8 cellular contexts compared by ENCODE assay signal in genomic region chr4:48341776-48342558, GRCh38. TPM values are rescaled to one million over a fixed set of nuclear protein-coding genes. Genes with fewer than 3 reads are reported as not detected.
DNase-seq lines count a peak whose midpoint lies in the region; ATAC-seq, FAIRE-seq and TF ChIP-seq lines count a peak whose summit lies in the region.

No MANE protein-coding gene starts in this region.

- FAIRE-seq in K562 (lab: Jason Lieb, UNC): no peak

- no peak for TF ChIP-seq CTCF in K562 (IDR thresholded peaks at IDR 0.05 in 2 of 3, conservative IDR thresholded peaks at IDR 0.05 in 1 of 3; ENCODE audit: insufficient read depth in 2 of 3, low read depth in 1 of 3, low read length in 3 of 3)

- H2AFZ ChIP-seq in K562 (ENCODE audit: low read depth, low read length): peak overlapping the region; percentile 60

- peak overlapping the region; percentile 89 to 100 (median 97) for H3K27ac Mint-ChIP-seq in CD8-positive, alpha-beta memory T cell
- H3K27ac Mint-ChIP-seq in T-helper 1 cell treated with Interleukin-12 subunit alpha and Interleukin-12 subunit beta and Interleukin-4 antibody, amounts not matched to agents 30 μg/mL and 1 μg/mL, for 36 hours: peak overlapping the region; percentile 95

- no peaks in the 10 kb centered on the region for H3K27me3 Mint-ChIP-seq in CD8-positive, alpha-beta memory T cell
- H3K27me3 Mint-ChIP-seq in T-helper 1 cell treated with Interleukin-12 subunit alpha and Interleukin-12 subunit beta and Interleukin-4 antibody, amounts not matched to agents 30 μg/mL and 1 μg/mL, for 36 hours (ENCODE audit: low read depth): no peaks in the 10 kb centered on the region

- POLR2A ChIA-PET in CD8-positive, alpha-beta memory T cell (lab: Charles Lee): interaction anchor here (0.6 to 1.8 kb wide), 4 partner anchors 9 to 232 kb away, joined by 3 to 5 read pairs (median 4); no protein-coding TSS in a partner anchor
- POLR2A ChIA-PET in K562 (lab: Yijun Ruan, JAX): interaction anchor here (0.6 to 2.8 kb wide), 11 partner anchors 10 to 208 kb away, joined by 3 to 16 read pairs (median 3); no protein-coding TSS in a partner anchor

- H3K4me2 ChIP-seq in K562 (ENCODE audit: insufficient read depth, low read length): peak overlapping the region; percentile 95
- peak overlapping the region; percentile 84 for H3K4me2 ChIP-seq in skeletal muscle satellite cell (ENCODE audit: low read length)

- peaks cover 52% of the 10 kb centered on the region for H3K4me1 ChIP-seq in CD8-positive, alpha-beta memory T cell (ENCODE audit: insufficient read depth, low read length)
- H3K4me1 ChIP-seq in K562 (replicated peaks in 1 of 2; ENCODE audit: control insufficient read depth in 2 of 2, insufficient read depth in 2 of 2, low read length in 2 of 2) (peaks cover 8 to 46% of the 10 kb centered on the region in 2 experiments), skeletal muscle satellite cell (ENCODE audit: control insufficient read depth, insufficient read depth, low read length) (peaks cover 44% of the 10 kb centered on the region)

- DNase-seq in CD8-positive, alpha-beta memory T cell: peak in 2 of 5 donors; percentile 40 to 43
- peak; percentile 43 to 71 (median 52) for DNase-seq in K562 (ENCODE audit: extremely low read depth in 1 of 4, low spot score in 3 of 4)

- H3K79me2 ChIP-seq in K562 (ENCODE audit: control insufficient read depth, insufficient read depth, low read length): peaks cover 56% of the 10 kb centered on the region

- BruUV-seq in K562 (replicated peaks; lab: Mats Ljungman, UMichigan): no TSS peak

- no peaks in the 10 kb centered on the region for H3K27me3 ChIP-seq in CD8-positive, alpha-beta memory T cell (ENCODE audit: insufficient read depth, low read length, poor library complexity, severe bottlenecking)
- H3K27me3 ChIP-seq in K562 (ENCODE audit: control insufficient read depth in 2 of 2, insufficient read depth in 2 of 2, low read length in 2 of 2): no peaks in the 10 kb centered on the region
- H3K27me3 ChIP-seq in skeletal muscle satellite cell (ENCODE audit: control insufficient read depth, insufficient read depth, low read length): no peaks in the 10 kb centered on the region

- CTCF ChIA-PET in CD8-positive, alpha-beta memory T cell (lab: Charles Lee): interaction anchor here (1.2 to 1.6 kb wide), 4 partner anchors 8 to 46 kb away, joined by 3 to 7 read pairs (median 4); no protein-coding TSS in a partner anchor
- CTCF ChIA-PET in K562 (lab: Yijun Ruan, JAX; ENCODE audit: low intra/inter-chr PET ratio): interaction anchor here (0.6 kb wide), 1 partner anchor 142 kb away, joined by 3 read pairs; no protein-coding TSS in a partner anchor

- H3K36me3 Mint-ChIP-seq in CD8-positive, alpha-beta memory T cell: peaks cover 0 to 14% (median 2%) of the 10 kb centered on the region in 3 donors
- peaks cover 3% of the 10 kb centered on the region for H3K36me3 Mint-ChIP-seq in T-helper 1 cell treated with Interleukin-12 subunit alpha and Interleukin-12 subunit beta and Interleukin-4 antibody, amounts not matched to agents 30 μg/mL and 1 μg/mL, for 36 hours (ENCODE audit: low read depth)

- in situ Hi-C loops in K562 (cut with MboI): no loop called here

- TF ChIP-seq POLR2A in K562 (conservative IDR thresholded peaks at IDR 0.05): no peak

- peak overlapping the region; percentile 84 to 89 for H3K9ac ChIP-seq in K562 (ENCODE audit: insufficient read depth in 1 of 2, low read depth in 2 of 2, low read length in 2 of 2)
- peak overlapping the region; percentile 99 for H3K9ac ChIP-seq in skeletal muscle satellite cell (ENCODE audit: low read depth, low read length)

- TF ChIP-seq EP300 in K562 (IDR thresholded peaks at IDR 0.05; ENCODE audit: low read length): no peak

- peak overlapping the region; percentile 82 for H3K4me3 ChIP-seq in CD8-positive, alpha-beta memory T cell (ENCODE audit: low read length)
- peak overlapping the region; percentile 88 for H3K4me3 ChIP-seq in K562
- H3K4me3 ChIP-seq in iPS-18c (ENCODE audit: insufficient read depth, low read depth, low read length): peak overlapping the region; percentile 93
- peak overlapping the region; percentile 82 for H3K4me3 ChIP-seq in skeletal muscle satellite cell (ENCODE audit: low read length)

- under 1% methylated on average over 44 of the region's 63 CpGs for WGBS in K562 (ENCODE audit: insufficient coverage, low coverage, missing lambda C conversion rate)

- peak; percentile 19 for ATAC-seq in GM19463 (IDR thresholded peaks at IDR 0.05; ENCODE audit: unreplicated experiment)
- peak; percentile 6 for ATAC-seq in HG03565 (IDR thresholded peaks at IDR 0.05; ENCODE audit: unreplicated experiment)
- ATAC-seq in K562: peak; percentile 68
- no peak for ATAC-seq in GM18858 (IDR thresholded peaks at IDR 0.05; ENCODE audit: unreplicated experiment)

- no peaks in the 10 kb centered on the region for H3K9me1 ChIP-seq in K562 (ENCODE audit: control insufficient read depth, insufficient read depth, low read length)

- no peaks in the 10 kb centered on the region for H3K36me3 ChIP-seq in CD8-positive, alpha-beta memory T cell (ENCODE audit: insufficient read depth, low read length)
- H3K36me3 ChIP-seq in K562 (ENCODE audit: control insufficient read depth, insufficient read depth, low read length): no peaks in the 10 kb centered on the region
- H3K36me3 ChIP-seq in skeletal muscle satellite cell (ENCODE audit: insufficient read depth, low read length): no peaks in the 10 kb centered on the region

- H3K4me1 Mint-ChIP-seq in CD8-positive, alpha-beta memory T cell: peaks cover 51 to 59% (median 56%) of the 10 kb centered on the region in 3 donors
- H3K4me1 Mint-ChIP-seq in T-helper 1 cell treated with Interleukin-12 subunit alpha and Interleukin-12 subunit beta and Interleukin-4 antibody, amounts not matched to agents 30 μg/mL and 1 μg/mL, for 36 hours (ENCODE audit: low read depth): peaks cover 43% of the 10 kb centered on the region

- H3K9me3 Mint-ChIP-seq in CD8-positive, alpha-beta memory T cell: no peaks in the 10 kb centered on the region
- no peaks in the 10 kb centered on the region for H3K9me3 Mint-ChIP-seq in T-helper 1 cell treated with Interleukin-12 subunit alpha and Interleukin-12 subunit beta and Interleukin-4 antibody, amounts not matched to agents 30 μg/mL and 1 μg/mL, for 36 hours

- peaks cover 14% of the 10 kb centered on the region; the same call in 1 of the 2 replicates for H4K20me1 ChIP-seq in K562 (replicated peaks; ENCODE audit: control insufficient read depth, insufficient read depth, low read length)

- TF ChIP-seq RAD21 in K562 (CRISPR knock-in tag; conservative IDR thresholded peaks at IDR 0.05 in 1 of 2, IDR thresholded peaks at IDR 0.05 in 1 of 2): no peak

- H3K27ac ChIP-seq in CD8-positive, alpha-beta memory T cell (ENCODE audit: low read depth, low read length): peak overlapping the region; percentile 74
- H3K27ac ChIP-seq in K562 (ENCODE audit: extremely low read depth, low read depth, low read length): peak overlapping the region; percentile 90

- intact Hi-C loops in K562 (cut with micrococcal nuclease): no loop called here

- H3K4me3 Mint-ChIP-seq in CD8-positive, alpha-beta memory T cell: peak overlapping the region; percentile 94 to 100 (median 96)
- peak overlapping the region; percentile 94 for H3K4me3 Mint-ChIP-seq in T-helper 1 cell treated with Interleukin-12 subunit alpha and Interleukin-12 subunit beta and Interleukin-4 antibody, amounts not matched to agents 30 μg/mL and 1 μg/mL, for 36 hours

- no peaks in the 10 kb centered on the region for H3K9me3 ChIP-seq in CD8-positive, alpha-beta memory T cell (ENCODE audit: low read length)
- H3K9me3 ChIP-seq in K562 (replicated peaks; ENCODE audit: control insufficient read depth, insufficient read depth, low read depth, low read length): no peaks in the 10 kb centered on the region
- no peaks in the 10 kb centered on the region for H3K9me3 ChIP-seq in iPS-18c (ENCODE audit: control insufficient read depth, insufficient read depth, low read length)
- no peaks in the 10 kb centered on the region for H3K9me3 ChIP-seq in skeletal muscle satellite cell (replicated peaks; ENCODE audit: low read length)

TF ChIP-seq in K562, 482 proteins besides CTCF, POLR2A, EP300 and RAD21 (continues in another document):
- TF ChIP-seq ZNF3 (CRISPR knock-in tag; IDR thresholded peaks at IDR 0.05): no peak
- TF ChIP-seq MYBL2 (IDR thresholded peaks at IDR 0.05; ENCODE audit: low read depth): no peak
- no peak for TF ChIP-seq MYBL2 (CRISPR knock-in tag; IDR thresholded peaks at IDR 0.05; ENCODE audit: borderline replicate concordance)
- TF ChIP-seq SRSF7 (optimal IDR thresholded peaks at IDR 0.05; ENCODE audit: low read depth, low read length): no peak
- no peak for TF ChIP-seq MLX (CRISPR knock-in tag; conservative IDR thresholded peaks at IDR 0.05)
- TF ChIP-seq NR3C1 (CRISPR knock-in tag; IDR thresholded peaks at IDR 0.05): no peak
- 0 out of 2 replicates have a peak, but pooled peaks have one; percentile 19 for TF ChIP-seq NCOA1 (IDR thresholded peaks at IDR 0.05; ENCODE audit: low read depth)

RNA-seq across cellular contexts. Expression of gene SLAIN2, which starts 0.6 kb away (rescaled TPM):
- total RNA-seq in CD8-positive, alpha-beta memory T cell: 10 to 100 TPM; 72.2 to 86.8 TPM
- 26.4 TPM for polyA plus RNA-seq in CD8-positive, alpha-beta memory T cell
- 23.3 and 34.3 TPM in 2 replicates for total RNA-seq in K562 (2011; cell fraction: chromatin; rRNA removed; ENCODE audit: low replicate concordance)
- 8.2 and 9.6 TPM in 2 replicates for total RNA-seq in K562 (2011; cell fraction: nucleolus; rRNA removed)
- total RNA-seq in K562 (2011; cell fraction: nucleoplasm; rRNA removed): 16.6 and 27.1 TPM in 2 replicates
- total RNA-seq in K562 (2014; rRNA removed) (8.4 and 11.5 TPM in 2 replicates), K562 (2014; rRNA removed; fragmentation: Illumina TruSeq; extraction: Trizol) (35.0 and 36.6 TPM in 2 replicates), K562 (2015; rRNA removed; fragmentation: Illumina TruSeq; extraction: Trizol) (46.9 and 56.8 TPM in 2 replicates), K562 (2021) (42.8 and 43.0 TPM in 2 replicates)
- polyA plus RNA-seq in K562 (2011; rRNA removed) (25.5 and 41.8 TPM in 2 replicates), K562 (2014; fragmentation: Illumina TruSeq; extraction: Trizol) (86.2 and 116 TPM in 2 replicates), K562 (2014; fragmentation: Nextera tagmentation; extraction: Ambion mirVana) (1 to 10 TPM; 3.5 to 6.2 TPM), K562 (2014; rRNA removed) (11.7 and 20.2 TPM in 2 replicates)
- 19.2 and 27.7 TPM in 2 replicates for polyA plus RNA-seq in K562 (2011; cell fraction: cytosol; rRNA removed)
- 23.9 and 24.2 TPM in 2 replicates for polyA plus RNA-seq in K562 (2011; cell fraction: nucleus; rRNA removed)
- 42.5 and 45.8 TPM in 2 replicates for polyA plus RNA-seq in K562 (2012)
- polyA minus RNA-seq in K562 (2011; rRNA and poly(A)+ RNA removed): 22.8 and 26.4 TPM in 2 replicates
- 21.3 and 21.8 TPM in 2 replicates for polyA minus RNA-seq in K562 (2011; cell fraction: cytosol; rRNA and poly(A)+ RNA removed)
- polyA minus RNA-seq in K562 (2011; cell fraction: nucleus; rRNA and poly(A)+ RNA removed): 12.5 and 32.0 TPM in 2 replicates
- total RNA-seq in skeletal muscle satellite cell (2012; rRNA removed): 18.8 and 28.8 TPM in 2 replicates
